Comparison of ENCODE assay signal across 16 cellular contexts in genomic region chr4:947491-947971, GRCh38. TPM values are rescaled to one million over a fixed set of nuclear protein-coding genes. Genes with fewer than 3 reads are reported as not detected.
DNase-seq lines count a peak whose midpoint lies in the region; ATAC-seq and TF ChIP-seq lines count a peak whose summit lies in the region.
"Had no signal": no experiment of that assay in that cellular context is flagged by ENCODE, and none has a peak within 500 bp of the region (broad histone marks: within the 10 kb centered on the region; RNA-seq: fewer than 3 reads in every experiment).

No MANE protein-coding gene starts in this region.

- H3K36me3 ChIP-seq in naive thymus-derived CD4-positive, alpha-beta T cell (ENCODE audit: control insufficient read depth in 2 of 3, insufficient read depth in 3 of 3, low read length in 3 of 3) = peaks cover 0 to 9% (median 0%) of the 10 kb centered on the region in 3 experiments
- H3K36me3 ChIP-seq in aorta (ENCODE audit: control insufficient read depth in 1 of 2, insufficient read depth in 2 of 2, low read length in 1 of 2) = no peaks in the 10 kb centered on the region
- peaks cover 0 to 50% (median 0%) of the 10 kb centered on the region in 3 donors for H3K36me3 ChIP-seq in tibial nerve

- H3K27me3 Mint-ChIP-seq in naive thymus-derived CD4-positive, alpha-beta T cell = no peaks in the 10 kb centered on the region
- H3K27me3 Mint-ChIP-seq: CD4-positive, CD25-positive, alpha-beta regulatory T cell had no signal

- POLR2A ChIA-PET in naive thymus-derived CD4-positive, alpha-beta T cell (lab: Charles Lee) = no interaction called here

- WGBS in aorta, 2 donors = 94% methylated on average over 17 to 19 of the region's 19 CpGs
- 88 to 89% methylated on average over 13 to 16 of the region's 19 CpGs for WGBS in tibial nerve, 2 donors

- no peak overlapping the region for H3K27ac Mint-ChIP-seq in naive thymus-derived CD4-positive, alpha-beta T cell
- H3K27ac Mint-ChIP-seq: CD4-positive, CD25-positive, alpha-beta regulatory T cell had no signal

- no peak for ATAC-seq in Right ventricle myocardium inferior
- no peak for ATAC-seq in left cardiac atrium
- ATAC-seq in naive thymus-derived CD4-positive, alpha-beta T cell = peak; percentile 9
- peak; percentile 20 for ATAC-seq in aorta (ENCODE audit: low FRiP score)
- ATAC-seq in GM21390 (IDR thresholded peaks at IDR 0.05; ENCODE audit: unreplicated experiment) = no peak
- ATAC-seq: Panc1 had no signal

- H3K36me3 Mint-ChIP-seq in naive thymus-derived CD4-positive, alpha-beta T cell = peaks cover 0 to 12% (median 0%) of the 10 kb centered on the region in 5 donors

- DNase-seq in Right ventricle myocardium inferior (ENCODE audit: missing footprints) (peak; percentile 31), left cardiac atrium (no peak), ecto neural progenitor cell (ENCODE audit: low spot score) (peak; percentile 39), aorta (peak in 1 of 2 donors; percentile 63), tibial nerve (ENCODE audit: low spot score in 2 of 2) (no peak)
- DNase-seq in naive thymus-derived CD4-positive, alpha-beta T cell = no peak
- DNase-seq: CD4-positive, CD25-positive, alpha-beta regulatory T cell; DMS79 treated with DMSO at 0.1 percent for 48 hours; NCI-H1092 treated with DMSO at 0.1 percent for 48 hours; NCI-H187 treated with DMSO at 0.1 percent for 48 hours; NCI-H446 treated with DMSO at 0.1 percent for 48 hours; NCI-H748 treated with DMSO at 0.1 percent for 48 hours; SHP77 had no signal

- CTCF ChIA-PET in naive thymus-derived CD4-positive, alpha-beta T cell (lab: Charles Lee) = no interaction called here

- intact Hi-C loops in Right ventricle myocardium inferior (cut with DNase I) (no loop called here), left cardiac atrium (cut with DNase I) (no loop called here), aorta (cut with DNase I) (no loop called here)
- intact Hi-C loops in naive thymus-derived CD4-positive, alpha-beta T cell (cut with micrococcal nuclease) = no loop called here

- H3K4me3 ChIP-seq in naive thymus-derived CD4-positive, alpha-beta T cell (ENCODE audit: low read length) = no peak overlapping the region
- H3K4me3 ChIP-seq in aorta (ENCODE audit: low read length in 2 of 2) (no peak overlapping the region), tibial nerve (no peak overlapping the region)

- H3K4me1 Mint-ChIP-seq in naive thymus-derived CD4-positive, alpha-beta T cell = peaks cover 0 to 16% (median 7%) of the 10 kb centered on the region in 7 donors

- H3K9me3 ChIP-seq in naive thymus-derived CD4-positive, alpha-beta T cell (ENCODE audit: control insufficient read depth in 2 of 3, low read length in 3 of 3) = no peaks in the 10 kb centered on the region
- H3K9me3 ChIP-seq in aorta (ENCODE audit: control insufficient read depth, low read length) (no peaks in the 10 kb centered on the region), tibial nerve (no peaks in the 10 kb centered on the region)

- H3K4me3 Mint-ChIP-seq in naive thymus-derived CD4-positive, alpha-beta T cell = no peak overlapping the region

- peaks cover 0 to 4% (median 0%) of the 10 kb centered on the region in 11 donors for H3K9me3 Mint-ChIP-seq in naive thymus-derived CD4-positive, alpha-beta T cell

- no peaks in the 10 kb centered on the region for H3K27me3 ChIP-seq in naive thymus-derived CD4-positive, alpha-beta T cell (ENCODE audit: control insufficient read depth in 2 of 2, insufficient read depth in 2 of 2, low read length in 2 of 2)
- H3K27me3 ChIP-seq in aorta (ENCODE audit: control insufficient read depth in 1 of 2, insufficient read depth in 2 of 2, low read length in 1 of 2) = no peaks in the 10 kb centered on the region
- H3K27me3 ChIP-seq in tibial nerve = no peaks in the 10 kb centered on the region

- no peaks in the 10 kb centered on the region for H3K4me1 ChIP-seq in naive thymus-derived CD4-positive, alpha-beta T cell (ENCODE audit: control insufficient read depth in 2 of 2, insufficient read depth in 2 of 2, low read length in 2 of 2)
- H3K4me1 ChIP-seq in aorta (ENCODE audit: control insufficient read depth in 1 of 2, insufficient read depth in 2 of 2, low read length in 2 of 2) (no peaks in the 10 kb centered on the region), tibial nerve (peaks cover 0 to 15% (median 0%) of the 10 kb centered on the region in 4 donors)

- no peak for TF ChIP-seq POLR2A in tibial nerve (IDR thresholded peaks at IDR 0.05)

- H3K27ac ChIP-seq in naive thymus-derived CD4-positive, alpha-beta T cell (ENCODE audit: low read depth, low read length) = no peak overlapping the region
- H3K27ac ChIP-seq in aorta (ENCODE audit: low read depth in 1 of 2, low read length in 2 of 2) = no peak overlapping the region
- no peak overlapping the region for H3K27ac ChIP-seq in tibial nerve
- H3K27ac ChIP-seq: KMS-11 had no signal

- TF ChIP-seq CTCF in tibial nerve (IDR thresholded peaks at IDR 0.05) = no peak

- TF ChIP-seq EP300 in tibial nerve (IDR thresholded peaks at IDR 0.05) = no peak

RNA-seq across cellular contexts. Expression of gene TMEM175, which starts 15.3 kb away (rescaled TPM):
- 17.4 TPM for total RNA-seq in Right ventricle myocardium inferior
- total RNA-seq in left cardiac atrium = 10 to 100 TPM; 17.9 to 20.7 TPM
- 10 to 100 TPM; 28.9 to 69.9 (median 64.9) TPM for total RNA-seq in naive thymus-derived CD4-positive, alpha-beta T cell
- polyA plus RNA-seq in naive thymus-derived CD4-positive, alpha-beta T cell = 10 to 100 TPM; 14.9 to 24.0 TPM
- total RNA-seq in aorta = 10 to 100 TPM; 17.4 to 26.0 TPM
- polyA plus RNA-seq in aorta = 10 to 100 TPM; 35.2 to 81.3 TPM
- total RNA-seq in tibial nerve = 10 to 100 TPM; 33.3 to 61.2 (median 39.0) TPM

RNA-seq across cellular contexts. Expression of gene GAK, which starts 15.4 kb away (rescaled TPM):
- 29.3 TPM for total RNA-seq in Right ventricle myocardium inferior
- 10 to 100 TPM; 38.1 to 43.2 TPM for total RNA-seq in left cardiac atrium
- total RNA-seq in naive thymus-derived CD4-positive, alpha-beta T cell = 100 to 1,000 TPM; 167 to 206 (median 174) TPM
- polyA plus RNA-seq in naive thymus-derived CD4-positive, alpha-beta T cell = 10 to 100 TPM; 34.0 to 96.2 TPM
- 10 to 100 TPM; 90.8 to 98.0 TPM for total RNA-seq in aorta
- polyA plus RNA-seq in aorta = 100 to 1,000 TPM in 1 of 2 donors, 10 to 100 TPM in 1; 52.0 to 300 TPM
- 100 to 1,000 TPM in 3 of 4 donors, 10 to 100 TPM in 1; 92.3 to 177 (median 127) TPM for total RNA-seq in tibial nerve

RNA-seq across cellular contexts. Expression of gene DGKQ, which starts 25.8 kb away (rescaled TPM):
- total RNA-seq in Right ventricle myocardium inferior (3.8 TPM), left cardiac atrium (1 to 10 TPM; 5.1 to 5.6 TPM), aorta (10 to 100 TPM; 11.2 to 14.2 TPM), tibial nerve (10 to 100 TPM in 3 of 4 donors, 1 to 10 TPM in 1; 9.0 to 23.4 (median 13.6) TPM)
- total RNA-seq in naive thymus-derived CD4-positive, alpha-beta T cell = 10 to 100 TPM; 14.9 to 28.0 (median 22.7) TPM
- 1 to 10 TPM; 1.5 to 7.9 TPM for polyA plus RNA-seq in naive thymus-derived CD4-positive, alpha-beta T cell
- polyA plus RNA-seq in aorta = 10 to 100 TPM in 1 of 2 donors, 1 to 10 TPM in 1; 5.4 to 13.4 TPM

RNA-seq across cellular contexts. Expression of gene IDUA, which starts 39.3 kb away (rescaled TPM):
- total RNA-seq in Right ventricle myocardium inferior = 8.6 TPM
- 10 to 100 TPM; 15.4 to 18.7 TPM for total RNA-seq in left cardiac atrium
- 10 to 100 TPM; 42.3 to 72.4 (median 65.8) TPM for total RNA-seq in naive thymus-derived CD4-positive, alpha-beta T cell
- 10 to 100 TPM in 1 of 2 donors, 1 to 10 TPM in 1; 8.3 to 18.1 TPM for polyA plus RNA-seq in naive thymus-derived CD4-positive, alpha-beta T cell
- total RNA-seq in aorta = 10 to 100 TPM; 27.5 to 44.2 TPM
- polyA plus RNA-seq in aorta = 10 to 100 TPM in 1 of 2 donors, 1 to 10 TPM in 1; 5.9 to 42.5 TPM
- 10 to 100 TPM; 23.9 to 79.4 (median 52.9) TPM for total RNA-seq in tibial nerve

RNA-seq across cellular contexts. Expression of gene SLC26A1, which starts 45.7 kb away (rescaled TPM):
- not detected for total RNA-seq in Right ventricle myocardium inferior
- under 1 TPM in 1 of 2 donors, not detected in 1; 0.27 TPM for total RNA-seq in left cardiac atrium
- 1 to 10 TPM in 1 of 5 experiments, under 1 TPM in 2, not detected in 2; 0.16 to 1.1 (median 0.46) TPM for total RNA-seq in naive thymus-derived CD4-positive, alpha-beta T cell
- polyA plus RNA-seq in naive thymus-derived CD4-positive, alpha-beta T cell = 1 to 10 TPM; 2.0 to 2.3 TPM
- total RNA-seq in aorta = under 1 TPM in 1 of 2 donors, not detected in 1; 0.45 TPM
- under 1 TPM; 0.38 to 0.87 TPM for polyA plus RNA-seq in aorta
- total RNA-seq in tibial nerve = under 1 TPM in 3 of 4 donors, not detected in 1; 0.20 to 0.30 (median 0.21) TPM

Comparison
In these comparisons a context has a peak if more than half of its experiments do, and no peak if none do; other contexts are left out.
1. DNase-seq: peak in Right ventricle myocardium inferior (single experiment) and ecto neural progenitor cell (single experiment); none in left cardiac atrium (single experiment), naive thymus-derived CD4-positive, alpha-beta T cell (0 of 9) and tibial nerve (0 of 2).
2. ATAC-seq: peak in naive thymus-derived CD4-positive, alpha-beta T cell (single experiment) and aorta (single experiment); none in Right ventricle myocardium inferior (single experiment), left cardiac atrium (0 of 2) and GM21390 (single experiment).